ENCODE assay signal across 8 cellular contexts in genomic region chr19:27793644-27794443, GRCh38.
DNase-seq lines count a peak whose midpoint lies in the region; ATAC-seq, FAIRE-seq and TF ChIP-seq lines count a peak whose summit lies in the region.

No MANE protein-coding gene starts in this region.

- H3K9me3 ChIP-seq in WERI-Rb-1 (ENCODE audit: severe bottlenecking) (no peaks in the 10 kb centered on the region), small intestine (ENCODE audit: control insufficient read depth, low read depth) (no peaks in the 10 kb centered on the region)

- TF ChIP-seq CTCF in WERI-Rb-1 (IDR thresholded peaks at IDR 0.05; ENCODE audit: low read depth, low read length) (no peak), bronchial epithelial cell (IDR thresholded peaks at IDR 0.05; ENCODE audit: insufficient read depth, low read length, severe bottlenecking) (no peak)

- H3K4me1 ChIP-seq in ACC112 (ENCODE audit: control insufficient read depth, insufficient read depth, low read length, unreplicated experiment), result peaks cover 10% of the 10 kb centered on the region
- H3K4me1 ChIP-seq in small intestine (ENCODE audit: control insufficient read depth in 2 of 2, insufficient read depth in 1 of 2, low read depth in 1 of 2, low read length in 1 of 2), result peaks cover 3 to 9% of the 10 kb centered on the region in 2 donors

- H3K27me3 ChIP-seq in ACC112 (ENCODE audit: insufficient read depth, low read length) (no peaks in the 10 kb centered on the region), WERI-Rb-1 (ENCODE audit: insufficient read depth, low read depth, severe bottlenecking) (no peaks in the 10 kb centered on the region), bronchial epithelial cell (ENCODE audit: control insufficient read depth, insufficient read depth, low read length) (no peaks in the 10 kb centered on the region), small intestine (ENCODE audit: control insufficient read depth in 2 of 2, insufficient read depth in 2 of 2, low read length in 2 of 2) (no peaks in the 10 kb centered on the region)

- H3K27ac ChIP-seq in ACC112 (ENCODE audit: low read depth, low read length) (peak overlapping the region; percentile 39), WERI-Rb-1 (peak overlapping the region; percentile 93), small intestine (ENCODE audit: low read depth in 1 of 2, low read length in 1 of 2) (peak overlapping the region; percentile 76 to 91)

- peak overlapping the region; percentile 59 for H2AFZ ChIP-seq in ACC112 (ENCODE audit: low read length, unreplicated experiment)

- DNase-seq in NCI-H2171 treated with DMSO at 0.1 percent for 48 hours (lab: John Stamatoyannopoulos, UW), result peak; percentile 95
- peak; percentile 96 for DNase-seq in WERI-Rb-1
- peak; percentile 88 for DNase-seq in bronchial epithelial cell (ENCODE audit: low read depth)
- peak; percentile 87 for DNase-seq in iPS-NIHi11 (ENCODE audit: low spot score)
- DNase-seq in small intestine, result peak; percentile 97

- H3K36me3 ChIP-seq in ACC112 (ENCODE audit: insufficient read depth, low read length), result no peaks in the 10 kb centered on the region
- H3K36me3 ChIP-seq in WERI-Rb-1, result peaks cover 23% of the 10 kb centered on the region
- peaks cover 1% of the 10 kb centered on the region for H3K36me3 ChIP-seq in bronchial epithelial cell (ENCODE audit: control insufficient read depth, insufficient read depth, low read length)
- H3K36me3 ChIP-seq in small intestine (ENCODE audit: control insufficient read depth in 2 of 2, insufficient read depth in 2 of 2, low read length in 2 of 2), result peaks cover under 1 to 2% of the 10 kb centered on the region in 2 donors

- H3K4me3 ChIP-seq in ACC112 (ENCODE audit: low read depth, low read length) (peak overlapping the region; percentile 83), WERI-Rb-1 (ENCODE audit: low read depth, low read length) (peak overlapping the region; percentile 75), bronchial epithelial cell (ENCODE audit: low read depth, low read length) (peak overlapping the region; percentile 99), small intestine (ENCODE audit: low read depth in 1 of 2, low read length in 2 of 2) (peak overlapping the region; percentile 58 to 64)

- WGBS in small intestine, 3 donors, result 0 to 1% (median 0%) methylated on average over 48 of the region's 48 CpGs

- H3K79me2 ChIP-seq in ACC112 (ENCODE audit: control insufficient read depth, insufficient read depth, low read length, unreplicated experiment), result peaks cover 46% of the 10 kb centered on the region

- no peak for FAIRE-seq in bronchial epithelial cell (lab: Jason Lieb, UNC)
- FAIRE-seq in small intestine (lab: Jason Lieb, UNC), result no peak

- ATAC-seq in GM18868 (IDR thresholded peaks at IDR 0.05; ENCODE audit: unreplicated experiment) (peak; percentile 86), HG03103 (IDR thresholded peaks at IDR 0.05; ENCODE audit: low read depth, unreplicated experiment) (peak; percentile 86)

Comparison
In these comparisons a context has a peak if more than half of its experiments do, and no peak if none do; other contexts are left out.
1. Peak in every context shown above with its lines: DNase-seq, ATAC-seq, H3K4me3 ChIP-seq and H3K27ac ChIP-seq.
2. H3K27ac ChIP-seq: peak in every context shown above with its lines; median percentile 93 in WERI-Rb-1; 84 in small intestine; 39 in ACC112.